8 cellular contexts compared by ENCODE assay signal in genomic region chr13:93227906-93228801, GRCh38. TPM values are rescaled to one million over a fixed set of nuclear protein-coding genes. Genes with fewer than 3 reads are reported as not detected.
DNase-seq lines count a peak whose midpoint lies in the region; ATAC-seq and TF ChIP-seq lines count a peak whose summit lies in the region.

No MANE protein-coding gene starts in this region.

- peak overlapping the region; percentile 82 for H3K27ac Mint-ChIP-seq in type B pancreatic cell

- H3K9me3 ChIP-seq in ectodermal cell (ENCODE audit: control insufficient read depth, low read length) = no peaks in the 10 kb centered on the region
- no peaks in the 10 kb centered on the region for H3K9me3 ChIP-seq in lower lobe of right lung

- no peaks in the 10 kb centered on the region for H3K36me3 Mint-ChIP-seq in type B pancreatic cell

- peak; percentile 84 to 85 for ATAC-seq in lower lobe of right lung

- H3K4me1 Mint-ChIP-seq in type B pancreatic cell (ENCODE audit: unreplicated experiment) = peaks cover 35% of the 10 kb centered on the region

- H3K27me3 Mint-ChIP-seq in type B pancreatic cell = peaks cover 3% of the 10 kb centered on the region

- H3K27me3 ChIP-seq in ectodermal cell (ENCODE audit: control insufficient read depth, insufficient read depth, low read length, poor library complexity, severe bottlenecking) (no peaks in the 10 kb centered on the region), lower lobe of right lung (ENCODE audit: low read depth) (peaks cover 30% of the 10 kb centered on the region)

- peak overlapping the region; percentile 99 for H3K4me3 Mint-ChIP-seq in type B pancreatic cell

- H3K36me3 ChIP-seq in ectodermal cell (ENCODE audit: control insufficient read depth, insufficient read depth, low read length) (no peaks in the 10 kb centered on the region), lower lobe of right lung (no peaks in the 10 kb centered on the region)

- DNase-seq in HFF-Myc (ENCODE audit: extremely low read depth, low read depth) (no peak), NCI-H774 (lab: John Stamatoyannopoulos, UW) (peak; percentile 34), lower lobe of right lung (peak; percentile 42), type B pancreatic cell (ENCODE audit: extremely low spot score, unreplicated experiment) (peak; percentile 80), GM10266 (ENCODE audit: extremely low spot score) (no peak)
- DNase-seq in effector CD8-positive, alpha-beta T cell (lab: John Stamatoyannopoulos, UW) = no peak

- intact Hi-C loops in lower lobe of right lung (cut with DNase I) = no loop called here

- WGBS in ectodermal cell, 2 experiments = 0% methylated on average over 68 of the region's 68 CpGs

- H3K4me3 ChIP-seq in HFF-Myc (replicated peaks; ENCODE audit: low read depth, low read length) (peak overlapping the region; percentile 76), ectodermal cell (ENCODE audit: insufficient read depth, low read depth, low read length) (peak overlapping the region; percentile 93), lower lobe of right lung (peak overlapping the region; percentile 57)

- TF ChIP-seq CTCF in 22Rv1 (IDR thresholded peaks at IDR 0.05) = peak; percentile 69
- TF ChIP-seq CTCF in HFF-Myc (IDR thresholded peaks at IDR 0.05; ENCODE audit: low read depth, low read length, missing control alignments) = peak; percentile 60
- no peak for TF ChIP-seq CTCF in lower lobe of right lung (IDR thresholded peaks at IDR 0.05)
- TF ChIP-seq CTCF in type B pancreatic cell (conservative IDR thresholded peaks at IDR 0.05) = peak; percentile 83
- TF ChIP-seq CTCF in GM10266 (IDR thresholded peaks at IDR 0.05; ENCODE audit: control insufficient read depth, insufficient read depth, low read depth, missing control alignments) = no peak

- H3K4me1 ChIP-seq in ectodermal cell (ENCODE audit: control insufficient read depth, insufficient read depth, low read length) (peaks cover 21% of the 10 kb centered on the region), lower lobe of right lung (no peaks in the 10 kb centered on the region)

- peaks cover 5% of the 10 kb centered on the region for H3K9me3 Mint-ChIP-seq in type B pancreatic cell

- peak overlapping the region; percentile 88 for H3K27ac ChIP-seq in 22Rv1
- H3K27ac ChIP-seq in ectodermal cell (ENCODE audit: insufficient read depth, low read depth, low read length, poor library complexity, severe bottlenecking) = peak overlapping the region; percentile 87
- peak overlapping the region; percentile 73 for H3K27ac ChIP-seq in lower lobe of right lung

RNA-seq across cellular contexts. Expression of gene GPC6, which starts 1.5 kb away (rescaled TPM):
- polyA plus RNA-seq in ectodermal cell (2013, experiment 1 of 4) = 14.3 TPM
- polyA plus RNA-seq in ectodermal cell (2013, experiment 2 of 4) = 18.5 TPM
- polyA plus RNA-seq in ectodermal cell (2013, experiment 3 of 4) = 17.5 TPM
- polyA plus RNA-seq in ectodermal cell (2013, experiment 4 of 4) = 19.5 TPM
- total RNA-seq in lower lobe of right lung = 5.5 TPM
- 8.4 and 30.5 TPM in 2 replicates for total RNA-seq in type B pancreatic cell (ENCODE audit: low replicate concordance)

Comparison
In these comparisons a context has a peak if more than half of its experiments do, and no peak if none do; other contexts are left out.
1. CTCF ChIP-seq: peak in 22Rv1 (single experiment), HFF-Myc (single experiment) and type B pancreatic cell (single experiment); none in lower lobe of right lung (single experiment) and GM10266 (single experiment).
2. DNase-seq: peak in NCI-H774 (single experiment), lower lobe of right lung (single experiment) and type B pancreatic cell (single experiment); none in HFF-Myc (single experiment), effector CD8-positive, alpha-beta T cell (single experiment) and GM10266 (single experiment).
3. Peak in every context shown above with its lines, with median percentiles within 50 percentile points of each other: H3K27ac ChIP-seq and H3K4me3 ChIP-seq.